15 cellular contexts compared by ENCODE assay signal in genomic region chr7:4740796-4741195, GRCh38.
"Had no signal": no experiment of that assay in that cellular context is flagged by ENCODE, and none has a peak within 500 bp of the region (broad histone marks: within the 10 kb centered on the region; RNA-seq: fewer than 3 reads in every experiment).

No MANE protein-coding gene starts in this region.

- H3K4me3 ChIP-seq: ascending aorta, lung, prostate gland, right lobe of liver, spleen, stomach, thoracic aorta had no signal

- H3K9me3 ChIP-seq: ascending aorta, prostate gland, right lobe of liver, spleen, stomach, thoracic aorta had no signal

- ATAC-seq: activated T-helper 17 cell treated with anti-CD3 and anti-CD28 coated beads, Interleukin-2, amount 50 U/mL, for 72 hours; naive thymus-derived CD8-positive, alpha-beta T cell; right lobe of liver had no signal

- H3K27ac ChIP-seq: prostate gland, right lobe of liver, spleen, thoracic aorta had no signal

- H3K36me3 ChIP-seq: prostate gland had no signal

- DNase-seq: activated CD4-positive, alpha-beta T cell treated with anti-CD3 and anti-CD28 coated beads, Interleukin-2, amount 50 U/mL, for 48 hours; activated CD4-positive, CD25-positive, alpha-beta regulatory T cell treated with anti-CD3 and anti-CD28 coated beads, Interleukin-2, amount 50 U/mL, for 72 hours; activated naive CD4-positive, alpha-beta T cell treated with Interleukin-2 at 50 U/mL for 16 hours; islet precursor cell; naive thymus-derived CD8-positive, alpha-beta T cell; occipital lobe; right lobe of liver; spleen; stomach; T-helper 1 cell had no signal

- H3K27me3 ChIP-seq: ascending aorta, right lobe of liver, spleen, stomach had no signal
